9 cellular contexts compared by ENCODE assay signal in the genomic region with DNA sequence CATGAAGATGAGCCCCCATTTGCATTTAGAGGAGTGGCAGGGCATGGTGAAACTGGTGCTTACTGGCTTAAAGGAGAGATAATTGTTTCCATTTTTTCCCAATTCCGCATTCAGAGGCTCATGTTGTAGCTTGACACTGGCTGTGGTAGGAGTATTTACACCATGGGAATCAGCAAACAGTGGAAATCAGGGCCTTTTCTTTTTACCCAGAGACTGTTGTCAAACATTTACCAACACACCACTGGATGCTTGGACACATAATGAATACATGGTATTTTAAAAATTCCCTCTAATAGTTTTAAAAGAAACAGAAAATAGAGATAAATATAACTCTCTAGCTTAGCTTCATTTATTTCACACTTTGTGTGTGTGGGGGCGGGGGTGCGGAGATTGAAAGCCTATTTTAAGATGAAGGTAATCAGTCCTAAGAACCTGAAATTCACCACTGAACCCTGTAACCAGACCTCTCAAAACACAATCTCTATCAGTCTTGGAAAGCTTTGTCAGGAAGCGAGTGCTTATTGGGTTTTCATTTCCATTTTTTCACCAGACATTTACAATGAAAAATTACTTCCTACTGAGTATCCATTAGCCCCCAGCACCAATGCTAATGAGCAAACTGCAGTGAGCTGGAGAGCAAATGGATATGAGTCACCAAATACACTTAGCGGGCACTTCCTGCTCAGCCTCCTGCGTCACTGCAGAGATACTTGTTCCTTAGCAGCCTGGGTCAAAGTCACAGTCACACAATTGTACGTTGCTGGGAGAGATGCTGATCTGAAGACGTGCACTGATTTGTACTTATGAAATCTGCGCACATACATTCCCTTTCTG.
A peak's percentile ranks its signal among the peaks of the same experiment; 100 is the strongest.
DNase-seq lines count a peak whose midpoint lies in the region; ATAC-seq and TF ChIP-seq lines count a peak whose summit lies in the region.
"Had no signal": no experiment of that assay in that cellular context is flagged by ENCODE, and none has a peak within 500 bp of the region (broad histone marks: within the 10 kb centered on the region; RNA-seq: fewer than 3 reads in every experiment).

No MANE protein-coding gene starts in this region.

- H3K4me3 ChIP-seq in lung, result no peak overlapping the region
- H3K4me3 ChIP-seq in CD4-positive, alpha-beta memory T cell (ENCODE audit: low read length in 2 of 2), result no peak overlapping the region

- H3K27me3 ChIP-seq in lung (ENCODE audit: control insufficient read depth, insufficient read depth), result no peaks in the 10 kb centered on the region
- no peaks in the 10 kb centered on the region for H3K27me3 ChIP-seq in CD4-positive, alpha-beta memory T cell (ENCODE audit: insufficient read depth, low read length)

- intact Hi-C loops in CD4-positive, alpha-beta memory T cell (cut with micrococcal nuclease), result no loop called here

- H3K36me3 Mint-ChIP-seq in brain, result no peaks in the 10 kb centered on the region
- no peaks in the 10 kb centered on the region for H3K36me3 Mint-ChIP-seq in CD4-positive, alpha-beta memory T cell

- H3K36me3 ChIP-seq in lung (ENCODE audit: control insufficient read depth in 2 of 2, insufficient read depth in 2 of 2, low read length in 2 of 2), result no peaks in the 10 kb centered on the region
- no peaks in the 10 kb centered on the region for H3K36me3 ChIP-seq in CD4-positive, alpha-beta memory T cell (ENCODE audit: insufficient read depth, low read length)

- H3K27ac ChIP-seq in lung (ENCODE audit: low read depth in 1 of 2, low read length in 1 of 2), result no peak overlapping the region
- H3K27ac ChIP-seq in CD4-positive, alpha-beta memory T cell (ENCODE audit: low read depth, low read length), result no peak overlapping the region

- H3K9me3 ChIP-seq in lung (ENCODE audit: control insufficient read depth in 2 of 2, insufficient read depth in 1 of 2, low read length in 1 of 2), result no peaks in the 10 kb centered on the region
- H3K9me3 ChIP-seq in CD4-positive, alpha-beta memory T cell (ENCODE audit: control insufficient read depth in 1 of 2, low read length in 2 of 2), result no peaks in the 10 kb centered on the region

- peaks cover 3% of the 10 kb centered on the region for H3K27me3 Mint-ChIP-seq in brain
- H3K27me3 Mint-ChIP-seq in CD4-positive, alpha-beta memory T cell, result no peaks in the 10 kb centered on the region
- H3K27me3 Mint-ChIP-seq: stimulated activated naive CD8-positive, alpha-beta T cell treated with anti-CD3 and anti-CD28 coated beads, Interleukin-15, Interleukin-2, amounts not matched to agents 100 ng/mL and 50 ng/mL, for 24 hours had no signal

- ATAC-seq in HG03097 (IDR thresholded peaks at IDR 0.05; ENCODE audit: low FRiP score, unreplicated experiment) (peak; percentile 86), lung (ENCODE audit: insufficient read depth, low FRiP score) (peak; percentile 88), HG03039 (IDR thresholded peaks at IDR 0.05; ENCODE audit: unreplicated experiment) (no peak)

- H3K27ac Mint-ChIP-seq in brain, result peak overlapping the region in 4 of 5 experiments; percentile 63 to 91 (median 74)
- no peak overlapping the region for H3K27ac Mint-ChIP-seq in CD4-positive, alpha-beta memory T cell
- H3K27ac Mint-ChIP-seq: stimulated activated naive CD8-positive, alpha-beta T cell treated with anti-CD3 and anti-CD28 coated beads, Interleukin-15, Interleukin-2, amounts not matched to agents 100 ng/mL and 50 ng/mL, for 24 hours had no signal

- no peak for TF ChIP-seq CTCF in brain (conservative IDR thresholded peaks at IDR 0.05)
- no peak for TF ChIP-seq CTCF in lung (IDR thresholded peaks at IDR 0.05; ENCODE audit: control extremely low read depth, extremely low read depth)

- peaks cover 33% of the 10 kb centered on the region for H3K4me1 Mint-ChIP-seq in brain
- no peaks in the 10 kb centered on the region for H3K4me1 Mint-ChIP-seq in CD4-positive, alpha-beta memory T cell

- peaks cover 0 to 3% (median 0%) of the 10 kb centered on the region in 5 experiments for H3K9me3 Mint-ChIP-seq in brain
- H3K9me3 Mint-ChIP-seq in CD4-positive, alpha-beta memory T cell, result peaks cover 0 to 3% (median 0%) of the 10 kb centered on the region in 8 donors
- H3K9me3 Mint-ChIP-seq: stimulated activated naive CD8-positive, alpha-beta T cell treated with anti-CD3 and anti-CD28 coated beads, Interleukin-15, Interleukin-2, amounts not matched to agents 100 ng/mL and 50 ng/mL, for 24 hours had no signal

- POLR2A ChIA-PET in CD4-positive, alpha-beta memory T cell (lab: Charles Lee; ENCODE audit: partially characterized antibody), result no interaction called here

- no peaks in the 10 kb centered on the region for H3K4me1 ChIP-seq in lung (ENCODE audit: control insufficient read depth in 2 of 2, insufficient read depth in 2 of 2, low read length in 2 of 2)
- no peaks in the 10 kb centered on the region for H3K4me1 ChIP-seq in CD4-positive, alpha-beta memory T cell (ENCODE audit: insufficient read depth, low read length)

- WGBS in lung, 2 donors, result 38 to 40% methylated on average over 9 of the region's 9 CpGs

- peak overlapping the region in 2 of 5 experiments; percentile 22 to 39 for H3K4me3 Mint-ChIP-seq in brain
- no peak overlapping the region for H3K4me3 Mint-ChIP-seq in CD4-positive, alpha-beta memory T cell
- H3K4me3 Mint-ChIP-seq: stimulated activated naive CD8-positive, alpha-beta T cell treated with anti-CD3 and anti-CD28 coated beads, Interleukin-15, Interleukin-2, amounts not matched to agents 100 ng/mL and 50 ng/mL, for 24 hours had no signal

- DNase-seq in stimulated activated CD8-positive, alpha-beta memory T cell treated with anti-CD3 and anti-CD28 coated beads, Interleukin-12 subunit alpha, Interleukin-12 subunit beta, amount 100 ng/mL, for 4 hours (ENCODE audit: low read depth), result peak; percentile 0
- DNase-seq in stimulated activated CD8-positive, alpha-beta memory T cell treated with anti-CD3 and anti-CD28 coated beads, Interleukin-4, amount 100 ng/mL, for 48 hours, result no peak
- DNase-seq in NCI-H2227 (lab: John Stamatoyannopoulos, UW; ENCODE audit: unreplicated experiment) (peak; percentile 47), lung (ENCODE audit: low spot score) (peak; percentile 60)
- DNase-seq in CD4-positive, alpha-beta memory T cell, result no peak

- CTCF ChIA-PET in CD4-positive, alpha-beta memory T cell (lab: Charles Lee; ENCODE audit: partially characterized antibody), result no interaction called here

Comparison
In these comparisons a context has a peak if more than half of its experiments do, and no peak if none do; other contexts are left out.
1. DNase-seq: peak in stimulated activated CD8-positive, alpha-beta memory T cell treated with anti-CD3 and anti-CD28 coated beads, Interleukin-12 subunit alpha, Interleukin-12 subunit beta, amount 100 ng/mL, for 4 hours (single experiment), NCI-H2227 (single experiment) and lung (single experiment); none in stimulated activated CD8-positive, alpha-beta memory T cell treated with anti-CD3 and anti-CD28 coated beads, Interleukin-4, amount 100 ng/mL, for 48 hours (single experiment) and CD4-positive, alpha-beta memory T cell (0 of 5).
2. H3K27ac Mint-ChIP-seq: peak in brain (4 of 5); none in CD4-positive, alpha-beta memory T cell (0 of 7).